14 cellular contexts compared by ENCODE assay signal in genomic region chr15:29208352-29208751, GRCh38.
A peak's percentile ranks its signal among the peaks of the same experiment; 100 is the strongest.
DNase-seq lines count a peak whose midpoint lies in the region; ATAC-seq and TF ChIP-seq lines count a peak whose summit lies in the region.
"Had no signal": no experiment of that assay in that cellular context is flagged by ENCODE, and none has a peak within 500 bp of the region (broad histone marks: within the 10 kb centered on the region; RNA-seq: fewer than 3 reads in every experiment).

No MANE protein-coding gene starts in this region.

- no peak overlapping the region for H3K4me3 ChIP-seq in H7 (ENCODE audit: insufficient read depth, low read depth, low read length)
- no peak overlapping the region for H3K4me3 ChIP-seq in Panc1 (ENCODE audit: low read depth in 2 of 2, low read length in 2 of 2)
- H3K4me3 ChIP-seq in mesendoderm (ENCODE audit: low read length): no peak overlapping the region
- H3K4me3 ChIP-seq: HAP-1, heart left ventricle, PC-9 had no signal

- no peak overlapping the region for H3K27ac ChIP-seq in Panc1 (ENCODE audit: low read length)
- no peak overlapping the region for H3K27ac ChIP-seq in mesendoderm (ENCODE audit: low read depth, low read length)
- H3K27ac ChIP-seq: heart left ventricle, HL-60, PC-9 had no signal

- no peaks in the 10 kb centered on the region for H3K4me1 Mint-ChIP-seq in effector memory CD8-positive, alpha-beta T cell (ENCODE audit: low read depth in 2 of 2)
- H3K4me1 Mint-ChIP-seq: activated naive CD4-positive, alpha-beta T cell treated with anti-CD3 and anti-CD28 coated beads, Interleukin-2, amount 50 U/mL, for 24 hours had no signal

- no peak for TF ChIP-seq CTCF in Panc1 (IDR thresholded peaks at IDR 0.05)

- CTCF ChIA-PET in Panc1 (lab: Charles Lee): no interaction called here

- ATAC-seq in Panc1 (0 out of 2 replicates have a peak, but pooled peaks have one; percentile 21), GM19452 (IDR thresholded peaks at IDR 0.05; ENCODE audit: unreplicated experiment) (no peak)
- no peak for ATAC-seq in effector memory CD8-positive, alpha-beta T cell (replicated peaks)
- ATAC-seq: heart left ventricle had no signal

- no peak overlapping the region for H2BK120ac ChIP-seq in mesendoderm (ENCODE audit: low read depth, low read length)

- H2BK15ac ChIP-seq in mesendoderm (replicated peaks; ENCODE audit: low read depth): no peak overlapping the region

- H4K8ac ChIP-seq in mesendoderm (ENCODE audit: low read depth, low read length): no peak overlapping the region

- H3K23ac ChIP-seq in mesendoderm (ENCODE audit: low read length): no peak overlapping the region

- BruUV-seq in Panc1 (replicated peaks; lab: Mats Ljungman, UMichigan): no TSS peak

- H3K18ac ChIP-seq in mesendoderm (ENCODE audit: low read length): no peak overlapping the region

- no peaks in the 10 kb centered on the region for H3K27me3 ChIP-seq in H7 (ENCODE audit: control insufficient read depth, insufficient read depth, low read length)
- H3K27me3 ChIP-seq in Panc1 (ENCODE audit: control insufficient read depth, insufficient read depth, low read length): no peaks in the 10 kb centered on the region; the same call in 1 of the 2 replicates
- no peaks in the 10 kb centered on the region for H3K27me3 ChIP-seq in mesendoderm (ENCODE audit: insufficient read depth, low read length, poor library complexity)

- H3K56ac ChIP-seq in mesendoderm (ENCODE audit: low read length): no peak overlapping the region

- H3K4me1 ChIP-seq in Panc1 (ENCODE audit: control insufficient read depth, insufficient read depth, low read length) (no peaks in the 10 kb centered on the region), mesendoderm (ENCODE audit: control insufficient read depth, low read depth, low read length) (peaks cover 2% of the 10 kb centered on the region)
- H3K4me1 ChIP-seq: HAP-1, heart left ventricle had no signal

- peaks cover 68 to 86% of the 10 kb centered on the region in 2 donors for H3K27me3 Mint-ChIP-seq in effector memory CD8-positive, alpha-beta T cell

- DNase-seq in H7: peak; percentile 40
- DNase-seq in NCI-H2029 (lab: John Stamatoyannopoulos, UW): peak; percentile 69
- DNase-seq in Panc1 (ENCODE audit: low read depth, low spot score): no peak
- DNase-seq in mesendoderm: peak; percentile 49
- no peak for DNase-seq in NK-92 (lab: John Stamatoyannopoulos, UW; ENCODE audit: unreplicated experiment)
- no peak for DNase-seq in globus pallidus (ENCODE audit: low spot score)
- no peak for DNase-seq in effector memory CD8-positive, alpha-beta T cell
- DNase-seq: heart left ventricle, midbrain, PC-9 had no signal

- no peak overlapping the region for H4K5ac ChIP-seq in mesendoderm (ENCODE audit: low read length)

- H3K4me2 ChIP-seq in mesendoderm (ENCODE audit: low read length): no peak overlapping the region
- H3K4me2 ChIP-seq: PC-9 had no signal

- no peaks in the 10 kb centered on the region for H3K9me3 ChIP-seq in Panc1 (ENCODE audit: control insufficient read depth, insufficient read depth, low read depth, low read length)
- H3K9me3 ChIP-seq: HAP-1 had no signal

- H3K79me1 ChIP-seq in mesendoderm (ENCODE audit: low read length): no peaks in the 10 kb centered on the region

- in situ Hi-C loops in Panc1 (cut with HindIII; ENCODE audit: low pct_unique_long_range_greater_than_20kb, low sequenced_read_pairs): no loop called here

- no peaks in the 10 kb centered on the region for H3K36me3 Mint-ChIP-seq in effector memory CD8-positive, alpha-beta T cell (ENCODE audit: insufficient read depth)
- H3K36me3 Mint-ChIP-seq: activated naive CD4-positive, alpha-beta T cell treated with anti-CD3 and anti-CD28 coated beads, Interleukin-2, amount 50 U/mL, for 24 hours had no signal

- POLR2A ChIA-PET in Panc1 (lab: Charles Lee): no interaction called here

- H3K9ac ChIP-seq in mesendoderm (ENCODE audit: low read length): no peak overlapping the region

- no peak overlapping the region for H2BK5ac ChIP-seq in mesendoderm (ENCODE audit: low read length)

- no peak overlapping the region for H2AK5ac ChIP-seq in mesendoderm (ENCODE audit: low read length)

- intact Hi-C loops in Panc1 (cut with micrococcal nuclease; ENCODE audit: unreplicated experiment): no loop called here

- H3K9me3 Mint-ChIP-seq in effector memory CD8-positive, alpha-beta T cell: no peaks in the 10 kb centered on the region
- H3K9me3 Mint-ChIP-seq: activated naive CD4-positive, alpha-beta T cell treated with anti-CD3 and anti-CD28 coated beads, Interleukin-2, amount 50 U/mL, for 24 hours had no signal

- H3K36me3 ChIP-seq in H7 (replicated peaks; ENCODE audit: control insufficient read depth, insufficient read depth, low read length) (no peaks in the 10 kb centered on the region), Panc1 (ENCODE audit: control insufficient read depth, insufficient read depth, low read length) (no peaks in the 10 kb centered on the region), mesendoderm (ENCODE audit: control insufficient read depth, insufficient read depth, low read length) (no peaks in the 10 kb centered on the region)
- H3K36me3 ChIP-seq: HAP-1, heart left ventricle had no signal

- no CpG with 5 or more reads among the region's 5 CpGs for WGBS in mesendoderm (ENCODE audit: extremely low coverage, insufficient coverage, low lambda C conversion rate)

- no peak overlapping the region for H3K4me3 Mint-ChIP-seq in effector memory CD8-positive, alpha-beta T cell
- H3K4me3 Mint-ChIP-seq: activated naive CD4-positive, alpha-beta T cell treated with anti-CD3 and anti-CD28 coated beads, Interleukin-2, amount 50 U/mL, for 24 hours had no signal

- H3K4ac ChIP-seq in mesendoderm (ENCODE audit: low read depth, low read length): no peak overlapping the region

- H3K27ac Mint-ChIP-seq in effector memory CD8-positive, alpha-beta T cell: no peak overlapping the region
- H3K27ac Mint-ChIP-seq: activated naive CD4-positive, alpha-beta T cell treated with anti-CD3 and anti-CD28 coated beads, Interleukin-2, amount 50 U/mL, for 24 hours had no signal

- H3K79me2 ChIP-seq in mesendoderm (ENCODE audit: control insufficient read depth, insufficient read depth, low read length): no peaks in the 10 kb centered on the region

Comparison
In these comparisons a context has a peak if more than half of its experiments do, and no peak if none do; other contexts are left out.
1. DNase-seq: peak in H7 (single experiment), NCI-H2029 (single experiment) and mesendoderm (single experiment); none in Panc1 (single experiment), NK-92 (single experiment), globus pallidus (single experiment) and effector memory CD8-positive, alpha-beta T cell (0 of 3).